In genomic region chr2:42051168-42052125, GRCh38 we compare ENCODE assay signal across 11 cellular contexts. TPM values are rescaled to one million over a fixed set of nuclear protein-coding genes. Genes with fewer than 3 reads are reported as not detected.
DNase-seq lines count a peak whose midpoint lies in the region; ATAC-seq and TF ChIP-seq lines count a peak whose summit lies in the region.
"Had no signal": no experiment of that assay in that cellular context is flagged by ENCODE, and none has a peak within 500 bp of the region (broad histone marks: within the 10 kb centered on the region; RNA-seq: fewer than 3 reads in every experiment).

No MANE protein-coding gene starts in this region.

- no peak for ATAC-seq in lung (ENCODE audit: insufficient read depth, low FRiP score)
- no peak for ATAC-seq in GM18519 (IDR thresholded peaks at IDR 0.05; ENCODE audit: low FRiP score, unreplicated experiment)

- no peaks in the 10 kb centered on the region for H3K9me3 ChIP-seq in HUES48 (ENCODE audit: control insufficient read depth, insufficient read depth, low read length)
- H3K9me3 ChIP-seq in lung (ENCODE audit: control insufficient read depth in 2 of 2, insufficient read depth in 1 of 2, low read length in 1 of 2) = no peaks in the 10 kb centered on the region
- no peaks in the 10 kb centered on the region for H3K9me3 ChIP-seq in stomach smooth muscle (ENCODE audit: control insufficient read depth in 2 of 2, low read length in 2 of 2)

- H3K9ac ChIP-seq in HUES48 (ENCODE audit: low read depth, low read length) (no peak overlapping the region), stomach smooth muscle (ENCODE audit: low read length in 2 of 2) (peak overlapping the region; percentile 80 to 91)

- peaks cover 14% of the 10 kb centered on the region for H3K27me3 ChIP-seq in HUES48 (ENCODE audit: control insufficient read depth, insufficient read depth, low read length)
- no peaks in the 10 kb centered on the region for H3K27me3 ChIP-seq in lung (ENCODE audit: control insufficient read depth, insufficient read depth)
- H3K27me3 ChIP-seq in stomach smooth muscle (ENCODE audit: control insufficient read depth in 1 of 2, insufficient read depth in 2 of 2, low read length in 2 of 2) = no peaks in the 10 kb centered on the region

- H3K4me3 ChIP-seq in HUES48 (ENCODE audit: low read depth, low read length) (no peak overlapping the region; the same call in 1 of the 2 replicates), coronary artery (peak overlapping the region; percentile 97), lung (no peak overlapping the region), stomach smooth muscle (ENCODE audit: low read length in 2 of 2) (peak overlapping the region; percentile 92 to 96)

- H3K27ac ChIP-seq in HUES48 (ENCODE audit: low read depth, low read length) = peak overlapping the region; percentile 29
- H3K27ac ChIP-seq in coronary artery = peak overlapping the region; percentile 94 to 97
- peak overlapping the region; percentile 23 to 95 for H3K27ac ChIP-seq in lung (ENCODE audit: low read depth in 1 of 2, low read length in 1 of 2)
- peak overlapping the region; percentile 94 for H3K27ac ChIP-seq in stomach smooth muscle (ENCODE audit: low read length)
- H3K27ac ChIP-seq: epithelial cell of prostate had no signal

- H3K36me3 ChIP-seq in HUES48 (ENCODE audit: control insufficient read depth, insufficient read depth, low read length) (peaks cover 34% of the 10 kb centered on the region), lung (ENCODE audit: control insufficient read depth in 2 of 2, insufficient read depth in 2 of 2, low read length in 2 of 2) (no peaks in the 10 kb centered on the region), stomach smooth muscle (ENCODE audit: control insufficient read depth in 2 of 2, insufficient read depth in 2 of 2, low read length in 2 of 2) (peaks cover 9 to 14% of the 10 kb centered on the region in 2 donors)

- 79 to 87% methylated on average over 16 of the region's 16 CpGs for WGBS in lung, 2 donors

- DNase-seq in coronary artery (ENCODE audit: low spot score) (no peak), lung (ENCODE audit: low spot score) (no peak), DMS79 treated with DMSO at 0.1 percent for 48 hours (lab: John Stamatoyannopoulos, UW) (no peak), HuH-7 (ENCODE audit: low spot score) (no peak)
- no peak for DNase-seq in activated effector memory CD4-positive, alpha-beta T cell treated with Interleukin-2 at 50 U/mL for 16 hours
- DNase-seq: amniotic stem cell, KG1 had no signal

- H3K4me1 ChIP-seq in HUES48 (ENCODE audit: control insufficient read depth, insufficient read depth, low read length) (peaks cover 37% of the 10 kb centered on the region), lung (ENCODE audit: control insufficient read depth in 2 of 2, insufficient read depth in 2 of 2, low read length in 2 of 2) (peaks cover 5 to 10% of the 10 kb centered on the region in 2 donors), stomach smooth muscle (ENCODE audit: control insufficient read depth, insufficient read depth, low read length) (peaks cover 75% of the 10 kb centered on the region)

- TF ChIP-seq CTCF in coronary artery (IDR thresholded peaks at IDR 0.05) (no peak), lung (IDR thresholded peaks at IDR 0.05; ENCODE audit: control extremely low read depth, extremely low read depth) (no peak)

RNA-seq across cellular contexts. Expression of gene PKDCC, which starts 3.6 kb away (rescaled TPM):
- 100 to 1,000 TPM; 107 to 131 TPM for total RNA-seq in lung
- 10 to 100 TPM; 73.6 to 98.3 TPM for polyA plus RNA-seq in lung

Comparison
In these comparisons a context has a peak if more than half of its experiments do, and no peak if none do; other contexts are left out.
1. H3K27ac ChIP-seq: peak in every context shown above with its lines; median percentile 96 in coronary artery; 94 in stomach smooth muscle; 59 in lung; 29 in HUES48.
2. H3K4me3 ChIP-seq: peak in coronary artery (single experiment) and stomach smooth muscle (2 of 2); none in HUES48 (single experiment) and lung (single experiment).